8 cellular contexts compared by ENCODE assay signal in the genomic region with DNA sequence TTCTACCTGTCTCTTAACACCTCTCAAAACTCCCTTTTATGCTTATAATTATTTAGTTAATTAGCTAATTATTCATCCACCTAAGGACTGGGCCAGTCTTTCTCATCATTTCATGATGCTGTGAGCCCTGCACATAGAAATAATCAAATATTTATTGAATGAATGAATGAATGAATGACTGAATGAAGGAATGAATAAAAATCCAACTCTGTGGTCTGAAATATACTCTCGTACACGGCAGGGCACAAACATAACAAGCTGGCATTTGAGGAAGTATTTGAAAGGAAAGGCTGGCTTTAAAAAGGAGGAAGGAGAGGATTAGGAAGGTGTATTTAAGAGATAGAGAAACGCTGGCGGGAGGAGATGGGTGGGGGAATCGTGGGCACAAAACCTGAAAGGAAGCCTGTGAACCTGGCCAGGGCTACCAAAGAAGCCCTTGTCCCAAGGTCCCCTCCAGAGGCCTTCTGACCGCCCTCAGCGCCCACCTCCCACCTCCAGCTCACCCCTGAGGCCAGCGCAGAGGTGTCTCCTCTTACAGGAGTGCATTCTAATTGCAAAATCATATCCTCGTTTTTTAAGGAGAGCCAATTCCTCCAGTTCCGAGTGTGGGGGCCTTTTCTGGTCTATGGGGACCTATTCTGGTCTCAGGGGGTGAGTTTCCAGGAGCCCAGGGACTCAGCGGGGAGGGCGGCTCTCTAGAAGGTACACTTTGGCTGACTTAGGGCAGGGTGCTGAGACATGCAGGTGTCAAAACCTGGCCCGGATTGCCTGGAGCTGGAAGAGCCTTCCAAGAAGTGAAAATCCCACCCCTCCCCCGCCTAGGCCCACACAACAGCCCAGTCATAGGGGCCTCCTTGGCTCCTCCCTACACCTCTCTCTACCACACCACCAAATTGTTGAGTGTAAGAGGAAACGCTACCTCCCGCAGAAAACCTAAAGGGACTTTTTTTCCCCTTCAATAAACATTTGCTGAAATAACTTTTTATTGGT. TPM values are rescaled to one million over a fixed set of nuclear protein-coding genes. Genes with fewer than 3 reads are reported as not detected.
DNase-seq lines count a peak whose midpoint lies in the region; ATAC-seq lines count a peak whose summit lies in the region.

No MANE protein-coding gene starts in this region.

- peak; percentile 48 for DNase-seq in NCI-H2196 (lab: John Stamatoyannopoulos, UW; ENCODE audit: unreplicated experiment)
- DNase-seq in NCI-H2196 treated with DMSO at 0.1 percent for 48 hours (lab: John Stamatoyannopoulos, UW; ENCODE audit: unreplicated experiment) = no peak
- peak; percentile 82 for DNase-seq in activated CD8-positive, alpha-beta T cell treated with anti-CD3 and anti-CD28 coated beads, Interleukin-2, amount 10 ng/mL, durations not matched to agents 7 days and 5 days
- peak; percentile 86 for DNase-seq in iPS-NIHi11 (ENCODE audit: low spot score)
- DNase-seq in stimulated activated CD8-positive, alpha-beta memory T cell treated with anti-CD3 and anti-CD28 coated beads, Interleukin-7, amount 100 ng/mL, for 4 hours (ENCODE audit: low read depth in 2 of 2) = peak; percentile 21 to 36
- no peak for DNase-seq in pons (ENCODE audit: low spot score)

- CTCF ChIA-PET in activated CD8-positive, alpha-beta T cell treated with anti-CD3 and anti-CD28 coated beads, Interleukin-2, amount 10 ng/mL, durations not matched to agents 7 days and 5 days (lab: Charles Lee) = no interaction called here

- POLR2A ChIA-PET in activated CD8-positive, alpha-beta T cell treated with anti-CD3 and anti-CD28 coated beads, Interleukin-2, amount 10 ng/mL, durations not matched to agents 7 days and 5 days (lab: Charles Lee) = no interaction called here

- peaks cover 5% of the 10 kb centered on the region for H3K27me3 Mint-ChIP-seq in activated CD8-positive, alpha-beta T cell treated with anti-CD3 and anti-CD28 coated beads, Interleukin-2, amount 10 ng/mL, durations not matched to agents 7 days and 5 days (ENCODE audit: low read depth)

- peak overlapping the region; percentile 44 for H3K4me3 Mint-ChIP-seq in activated CD8-positive, alpha-beta T cell treated with anti-CD3 and anti-CD28 coated beads, Interleukin-2, amount 10 ng/mL, durations not matched to agents 7 days and 5 days

- peaks cover under 1% of the 10 kb centered on the region for H3K36me3 Mint-ChIP-seq in activated CD8-positive, alpha-beta T cell treated with anti-CD3 and anti-CD28 coated beads, Interleukin-2, amount 10 ng/mL, durations not matched to agents 7 days and 5 days (ENCODE audit: low read depth)

- H3K4me1 Mint-ChIP-seq in activated CD8-positive, alpha-beta T cell treated with anti-CD3 and anti-CD28 coated beads, Interleukin-2, amount 10 ng/mL, durations not matched to agents 7 days and 5 days (ENCODE audit: low read depth) = peaks cover 29% of the 10 kb centered on the region

- no peaks in the 10 kb centered on the region for H3K9me3 Mint-ChIP-seq in activated CD8-positive, alpha-beta T cell treated with anti-CD3 and anti-CD28 coated beads, Interleukin-2, amount 10 ng/mL, durations not matched to agents 7 days and 5 days (ENCODE audit: insufficient read depth)

- ATAC-seq in HG03460 (IDR thresholded peaks at IDR 0.05; ENCODE audit: unreplicated experiment) (peak; percentile 67), HG02938 (IDR thresholded peaks at IDR 0.05; ENCODE audit: unreplicated experiment) (no peak)
- ATAC-seq in activated CD8-positive, alpha-beta T cell treated with anti-CD3 and anti-CD28 coated beads, Interleukin-2, amount 10 ng/mL, durations not matched to agents 7 days and 5 days = peak; percentile 96

- peak overlapping the region; percentile 78 for H3K27ac Mint-ChIP-seq in activated CD8-positive, alpha-beta T cell treated with anti-CD3 and anti-CD28 coated beads, Interleukin-2, amount 10 ng/mL, durations not matched to agents 7 days and 5 days

RNA-seq across cellular contexts. Expression of gene JDP2, which starts 8.7 kb away (rescaled TPM):
- total RNA-seq in activated CD8-positive, alpha-beta T cell treated with anti-CD3 and anti-CD28 coated beads, Interleukin-2, amount 10 ng/mL, durations not matched to agents 7 days and 5 days = 1 to 10 TPM in 1 of 2 experiments, under 1 TPM in 1; 0.71 to 1.4 TPM

Comparison
In these comparisons a context has a peak if more than half of its experiments do, and no peak if none do; other contexts are left out.
1. DNase-seq: peak in NCI-H2196 (single experiment), activated CD8-positive, alpha-beta T cell treated with anti-CD3 and anti-CD28 coated beads, Interleukin-2, amount 10 ng/mL, durations not matched to agents 7 days and 5 days (single experiment), iPS-NIHi11 (single experiment) and stimulated activated CD8-positive, alpha-beta memory T cell treated with anti-CD3 and anti-CD28 coated beads, Interleukin-7, amount 100 ng/mL, for 4 hours (2 of 2); none in NCI-H2196 treated with DMSO at 0.1 percent for 48 hours (single experiment) and pons (single experiment).